Comparison of ENCODE assay signal across 19 cellular contexts in the genomic region with DNA sequence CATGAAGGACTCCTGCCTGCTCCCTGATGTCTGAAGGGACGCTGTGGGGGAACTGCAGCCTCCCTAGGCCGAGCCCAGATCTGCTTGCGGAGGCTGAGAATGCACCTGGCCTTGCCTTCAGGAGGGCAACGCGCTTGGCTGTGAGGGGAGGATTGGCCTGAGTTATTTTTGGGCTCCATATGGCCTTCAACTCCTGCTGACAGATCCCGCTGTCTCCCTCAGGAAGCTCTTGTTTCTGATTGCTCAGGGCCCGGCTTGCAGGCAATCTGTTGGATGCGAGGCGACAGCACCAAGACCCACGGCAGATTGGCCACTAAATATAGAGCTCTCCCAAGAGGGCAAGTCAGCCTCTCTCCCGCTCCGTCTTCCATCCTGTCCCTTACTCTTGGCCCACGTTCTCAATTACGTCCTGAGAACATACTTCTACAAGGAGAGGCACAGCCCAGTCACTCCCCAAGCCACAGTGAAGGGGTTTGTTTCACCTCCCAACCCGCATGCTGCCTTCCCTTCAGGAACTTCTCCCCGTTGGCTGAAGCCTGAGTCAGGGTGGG. TPM values are rescaled to one million over a fixed set of nuclear protein-coding genes. Genes with fewer than 3 reads are reported as not detected.
DNase-seq lines count a peak whose midpoint lies in the region; ATAC-seq and TF ChIP-seq lines count a peak whose summit lies in the region.
"Had no signal": no experiment of that assay in that cellular context is flagged by ENCODE, and none has a peak within 500 bp of the region (broad histone marks: within the 10 kb centered on the region; RNA-seq: fewer than 3 reads in every experiment).

No MANE protein-coding gene starts in this region.

- H3K27ac ChIP-seq in Karpas-422 (ENCODE audit: low read length) (no peak overlapping the region), WERI-Rb-1 (peak overlapping the region; percentile 74)
- H3K27ac ChIP-seq: right lobe of liver had no signal

- no peaks in the 10 kb centered on the region for H3K9me3 ChIP-seq in Karpas-422 (ENCODE audit: low read length)
- H3K9me3 ChIP-seq in WERI-Rb-1 (ENCODE audit: severe bottlenecking) = no peaks in the 10 kb centered on the region
- H3K9me3 ChIP-seq: right lobe of liver had no signal

- H3K4me3 ChIP-seq in Karpas-422 (ENCODE audit: low read length) (no peak overlapping the region), WERI-Rb-1 (ENCODE audit: low read depth, low read length) (peak overlapping the region; percentile 25)
- H3K4me3 ChIP-seq: K562, right lobe of liver had no signal

- no peaks in the 10 kb centered on the region for H3K9me2 ChIP-seq in Karpas-422 (replicated peaks; ENCODE audit: insufficient read depth, low read length)

- H3K4me1 ChIP-seq in Karpas-422 (ENCODE audit: low read length) = no peaks in the 10 kb centered on the region
- H3K4me1 ChIP-seq: right lobe of liver had no signal

- intact Hi-C loops in left ventricle myocardium superior (cut with micrococcal nuclease) = no loop called here

- H3K27me3 ChIP-seq in Karpas-422 (ENCODE audit: low read length) (no peaks in the 10 kb centered on the region), WERI-Rb-1 (ENCODE audit: insufficient read depth, low read depth, severe bottlenecking) (no peaks in the 10 kb centered on the region)
- H3K27me3 ChIP-seq: right lobe of liver had no signal

- TF ChIP-seq CTCF in WERI-Rb-1 (IDR thresholded peaks at IDR 0.05; ENCODE audit: low read depth, low read length) = no peak

- no peak overlapping the region for H3K4me2 ChIP-seq in Karpas-422 (ENCODE audit: low read depth, low read length, poor library complexity, severe bottlenecking)

- DNase-seq in Karpas-422 (peak; percentile 30), WERI-Rb-1 (peak; percentile 65), left ventricle myocardium superior (no peak), retina (peak; percentile 39), NCI-H146 (lab: John Stamatoyannopoulos, UW) (no peak)
- DNase-seq: activated CD4-positive, alpha-beta T cell treated with anti-CD3 and anti-CD28 coated beads for 4 hours; foreskin fibroblast; HCEC 1CT; midbrain; NCI-H2029 treated with DMSO at 0.1 percent for 48 hours; NCI-H510A treated with DMSO at 0.1 percent for 48 hours; stimulated activated CD4-positive, alpha-beta T cell treated with anti-CD3 and anti-CD28 coated beads, Interleukin-1b, Interleukin-23, amount 100 ng/mL, for 48 hours; stimulated activated naive CD4-positive, alpha-beta T cell treated with Interleukin-2 at 50 U/mL for 16 hours; trophoblast cell had no signal

- H3K36me3 ChIP-seq in Karpas-422 (ENCODE audit: insufficient read depth, low read length) (no peaks in the 10 kb centered on the region), WERI-Rb-1 (no peaks in the 10 kb centered on the region)
- H3K36me3 ChIP-seq: right lobe of liver had no signal

- ATAC-seq in left ventricle myocardium superior (peak; percentile 84), GM18870 (IDR thresholded peaks at IDR 0.05; ENCODE audit: unreplicated experiment) (no peak), HG02642 (IDR thresholded peaks at IDR 0.05; ENCODE audit: poor library complexity, unreplicated experiment) (no peak)
- ATAC-seq: activated naive CD4-positive, alpha-beta T cell treated with anti-CD3 and anti-CD28 coated beads, Interleukin-2, amount 50 U/mL, for 72 hours; right lobe of liver had no signal

- H2AFZ ChIP-seq in Karpas-422 (ENCODE audit: low read length) = no peak overlapping the region

- no peaks in the 10 kb centered on the region for H3K79me2 ChIP-seq in Karpas-422 (ENCODE audit: low read length)

- no peaks in the 10 kb centered on the region for H4K20me1 ChIP-seq in Karpas-422 (ENCODE audit: insufficient read depth, low read depth, low read length)

- no peak overlapping the region for H3K9ac ChIP-seq in Karpas-422 (ENCODE audit: low read length)

RNA-seq across cellular contexts. Expression of gene RASGEF1C, which starts 53.6 kb away (rescaled TPM):
- not detected in 2 replicates for total RNA-seq in Karpas-422 (2014; rRNA removed; shearing (Covaris generic); ENCODE audit: low replicate concordance)
- total RNA-seq in left ventricle myocardium superior = 0.40 TPM
- total RNA-seq: activated naive CD4-positive, alpha-beta T cell treated with anti-CD3 and anti-CD28 coated beads, Interleukin-2, amount 50 U/mL, for 72 hours had no signal

Comparison
In these comparisons a context has a peak if more than half of its experiments do, and no peak if none do; other contexts are left out.
1. DNase-seq: peak in Karpas-422 (single experiment), WERI-Rb-1 (single experiment) and retina (single experiment); none in left ventricle myocardium superior (single experiment) and NCI-H146 (single experiment).